Comparison of ENCODE assay signal across 8 cellular contexts in the genomic region with DNA sequence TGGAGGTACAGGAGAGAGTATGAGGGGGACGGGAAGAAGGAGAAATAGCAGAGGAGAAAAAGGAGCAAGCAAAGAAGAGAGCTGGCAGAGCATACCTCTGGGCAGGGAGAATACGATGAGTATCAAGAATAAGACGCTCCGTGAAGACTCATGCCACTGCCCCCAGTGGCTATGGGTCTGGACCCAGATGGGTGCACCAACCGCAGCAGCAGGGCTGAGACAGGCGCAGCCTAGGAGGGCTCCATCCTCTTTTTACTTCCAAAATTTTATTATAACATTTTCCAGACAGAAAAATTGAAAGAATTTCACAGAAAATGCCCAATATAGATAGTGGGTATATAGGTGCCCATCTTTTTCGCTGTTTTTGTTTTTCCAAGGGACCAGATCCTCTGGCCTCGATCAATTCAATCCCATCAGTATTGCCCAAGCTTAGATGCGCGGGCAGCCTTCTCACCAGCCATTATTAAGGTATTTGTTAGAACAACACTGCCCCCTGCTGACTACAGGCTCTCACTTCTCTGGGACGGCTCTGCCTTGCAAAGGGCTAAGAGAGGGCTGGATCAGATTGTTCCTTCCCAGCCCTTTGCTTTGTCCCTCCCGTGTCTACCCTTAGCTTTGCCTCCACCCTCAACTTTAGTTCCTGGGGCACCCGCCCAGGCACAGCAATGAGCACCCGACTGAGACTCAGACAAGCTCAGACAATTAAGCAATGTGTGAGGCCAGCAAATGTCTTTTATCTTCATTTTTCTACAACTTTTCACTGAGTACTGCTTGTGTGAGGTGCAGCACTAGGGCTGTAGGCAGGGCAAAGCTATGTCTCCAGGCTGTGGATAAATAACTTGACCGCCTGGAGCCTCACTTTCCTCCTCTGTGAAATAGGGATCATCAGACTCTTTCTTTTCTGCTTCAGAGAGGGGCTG. TPM values are rescaled to one million over a fixed set of nuclear protein-coding genes. Genes with fewer than 3 reads are reported as not detected.
DNase-seq lines count a peak whose midpoint lies in the region; ATAC-seq lines count a peak whose summit lies in the region.

No MANE protein-coding gene starts in this region.

- no peaks in the 10 kb centered on the region for H3K4me1 Mint-ChIP-seq in effector memory CD8-positive, alpha-beta T cell (ENCODE audit: low read depth in 2 of 2)

- H3K27me3 ChIP-seq in mesendoderm (ENCODE audit: insufficient read depth, low read length, poor library complexity): no peaks in the 10 kb centered on the region

- H3K36me3 ChIP-seq in mesendoderm (ENCODE audit: control insufficient read depth, insufficient read depth, low read length): no peaks in the 10 kb centered on the region

- no peak overlapping the region for H4K5ac ChIP-seq in mesendoderm (ENCODE audit: low read length)

- H2BK120ac ChIP-seq in mesendoderm (ENCODE audit: low read depth, low read length): no peak overlapping the region

- no peak overlapping the region for H3K4me2 ChIP-seq in mesendoderm (ENCODE audit: low read length)

- no peak overlapping the region for H3K27ac ChIP-seq in mesendoderm (ENCODE audit: low read depth, low read length)

- no peaks in the 10 kb centered on the region for H3K79me2 ChIP-seq in mesendoderm (ENCODE audit: control insufficient read depth, insufficient read depth, low read length)

- no peak overlapping the region for H2BK5ac ChIP-seq in mesendoderm (ENCODE audit: low read length)

- no peak overlapping the region for H3K23ac ChIP-seq in mesendoderm (ENCODE audit: low read length)

- no peaks in the 10 kb centered on the region for H3K79me1 ChIP-seq in mesendoderm (ENCODE audit: low read length)

- H3K56ac ChIP-seq in mesendoderm (ENCODE audit: low read length): no peak overlapping the region

- no peaks in the 10 kb centered on the region for H3K36me3 Mint-ChIP-seq in effector memory CD8-positive, alpha-beta T cell (ENCODE audit: insufficient read depth)

- no peak overlapping the region for H3K4ac ChIP-seq in mesendoderm (ENCODE audit: low read depth, low read length)

- H2BK15ac ChIP-seq in mesendoderm (replicated peaks; ENCODE audit: low read depth): no peak overlapping the region

- no peak overlapping the region for H2AK5ac ChIP-seq in mesendoderm (ENCODE audit: low read length)

- H3K27ac Mint-ChIP-seq in effector memory CD8-positive, alpha-beta T cell: no peak overlapping the region

- ATAC-seq in GM19395 (IDR thresholded peaks at IDR 0.05; ENCODE audit: unreplicated experiment): peak; percentile 91
- peak; percentile 92 for ATAC-seq in HG03457 (IDR thresholded peaks at IDR 0.05; ENCODE audit: unreplicated experiment)
- peak; percentile 91 for ATAC-seq in effector memory CD8-positive, alpha-beta T cell (replicated peaks)

- H3K4me1 ChIP-seq in mesendoderm (ENCODE audit: control insufficient read depth, low read depth, low read length): no peaks in the 10 kb centered on the region

- no peaks in the 10 kb centered on the region for H3K9me3 Mint-ChIP-seq in effector memory CD8-positive, alpha-beta T cell

- H3K9ac ChIP-seq in mesendoderm (ENCODE audit: low read length): no peak overlapping the region

- H3K27me3 Mint-ChIP-seq in effector memory CD8-positive, alpha-beta T cell: peaks cover 52 to 79% of the 10 kb centered on the region in 2 donors

- DNase-seq in CD1c-positive myeloid dendritic cell (ENCODE audit: extremely low spot score) (peak; percentile 85), NCI-H69 (lab: John Stamatoyannopoulos, UW) (peak; percentile 86), mesendoderm (peak; percentile 91)
- DNase-seq in activated CD4-positive, alpha-beta T cell treated with anti-CD3 and anti-CD28 coated beads, Interleukin-2, amount 50 U/mL, for 48 hours: peak; percentile 80 to 86
- peak; percentile 60 to 69 (median 66) for DNase-seq in effector memory CD8-positive, alpha-beta T cell
- DNase-seq in stimulated activated CD8-positive, alpha-beta memory T cell treated with anti-CD3 and anti-CD28 coated beads, Interleukin-2, amount 100 ng/mL, for 1 hour (ENCODE audit: low read depth in 2 of 2): peak; percentile 35 to 51

- no CpG with 5 or more reads among the region's 15 CpGs for WGBS in mesendoderm (ENCODE audit: extremely low coverage, insufficient coverage, low lambda C conversion rate)

- no peak overlapping the region for H3K18ac ChIP-seq in mesendoderm (ENCODE audit: low read length)

- no peak overlapping the region for H3K4me3 ChIP-seq in mesendoderm (ENCODE audit: low read length)

- no peak overlapping the region for H3K4me3 Mint-ChIP-seq in effector memory CD8-positive, alpha-beta T cell

- H4K8ac ChIP-seq in mesendoderm (ENCODE audit: low read depth, low read length): no peak overlapping the region

RNA-seq across cellular contexts. Expression of a gene that starts 17.5 kb away (rescaled TPM):
- polyA plus RNA-seq in mesendoderm (2013, experiment 1 of 2): 0.04 TPM
- polyA plus RNA-seq in mesendoderm (2013, experiment 2 of 2): 0.04 TPM
